8 cellular contexts compared by ENCODE assay signal in genomic region chr5:62256161-62257017, GRCh38. TPM values are rescaled to one million over a fixed set of nuclear protein-coding genes. Genes with fewer than 3 reads are reported as not detected.
DNase-seq lines count a peak whose midpoint lies in the region; ATAC-seq and TF ChIP-seq lines count a peak whose summit lies in the region.

No MANE protein-coding gene starts in this region.

- peaks cover 75% of the 10 kb centered on the region for H3K4me1 Mint-ChIP-seq in activated T-helper 2 cell treated with anti-CD3 and anti-CD28 coated beads, Interferon-gamma antibody, Interleukin-2, Interleukin-4, amounts not matched to agents 10 μg/mL and 5 μg/mL and 100 μg/mL, durations not matched to agents 14 hours and 24 hours and 36 hours (ENCODE audit: low read depth)

- H3K27ac ChIP-seq in spleen (peak overlapping the region in 7 of 8 donors; percentile 33 to 69 (median 41)), caudate nucleus (ENCODE audit: low read depth, low read length) (no peak overlapping the region)

- H3K27ac Mint-ChIP-seq in activated T-helper 2 cell treated with anti-CD3 and anti-CD28 coated beads, Interferon-gamma antibody, Interleukin-2, Interleukin-4, amounts not matched to agents 10 μg/mL and 5 μg/mL and 100 μg/mL, durations not matched to agents 14 hours and 24 hours and 36 hours: peak overlapping the region; percentile 94

- peaks cover 42% of the 10 kb centered on the region for H3K36me3 Mint-ChIP-seq in activated T-helper 2 cell treated with anti-CD3 and anti-CD28 coated beads, Interferon-gamma antibody, Interleukin-2, Interleukin-4, amounts not matched to agents 10 μg/mL and 5 μg/mL and 100 μg/mL, durations not matched to agents 14 hours and 24 hours and 36 hours (ENCODE audit: low read depth)

- no peaks in the 10 kb centered on the region for H3K27me3 Mint-ChIP-seq in activated T-helper 2 cell treated with anti-CD3 and anti-CD28 coated beads, Interferon-gamma antibody, Interleukin-2, Interleukin-4, amounts not matched to agents 10 μg/mL and 5 μg/mL and 100 μg/mL, durations not matched to agents 14 hours and 24 hours and 36 hours (ENCODE audit: low read depth)

- 18 to 29% (median 21%) methylated on average over 7 to 8 of the region's 8 CpGs for WGBS in spleen, 5 donors

- H3K9me3 Mint-ChIP-seq in activated T-helper 2 cell treated with anti-CD3 and anti-CD28 coated beads, Interferon-gamma antibody, Interleukin-2, Interleukin-4, amounts not matched to agents 10 μg/mL and 5 μg/mL and 100 μg/mL, durations not matched to agents 14 hours and 24 hours and 36 hours: peaks cover 26% of the 10 kb centered on the region

- H3K36me3 ChIP-seq in BE2C (no peaks in the 10 kb centered on the region), spleen (no peaks in the 10 kb centered on the region)

- TF ChIP-seq CTCF in BE2C (IDR thresholded peaks at IDR 0.05; ENCODE audit: low read depth, low read length) (no peak), spleen (IDR thresholded peaks at IDR 0.05 in 8 of 11, conservative IDR thresholded peaks at IDR 0.05 in 3 of 11) (no peak)

- H3K4me3 ChIP-seq in BE2C (ENCODE audit: low read depth, low read length) (no peak overlapping the region), spleen (no peak overlapping the region)

- H3K4me1 ChIP-seq in BE2C (peaks cover 13% of the 10 kb centered on the region), spleen (peaks cover 0 to 13% (median 10%) of the 10 kb centered on the region in 6 donors)

- H3K27me3 ChIP-seq in BE2C (no peaks in the 10 kb centered on the region), spleen (replicated peaks in 1 of 7) (no peaks in the 10 kb centered on the region)

- ATAC-seq in GM18907 (IDR thresholded peaks at IDR 0.05; ENCODE audit: unreplicated experiment): peak; percentile 72
- ATAC-seq in HG03342 (IDR thresholded peaks at IDR 0.05; ENCODE audit: unreplicated experiment): peak; percentile 61

- intact Hi-C loops in activated T-helper 2 cell treated with anti-CD3 and anti-CD28 coated beads, Interferon-gamma antibody, Interleukin-2, Interleukin-4, amounts not matched to agents 10 μg/mL and 5 μg/mL and 100 μg/mL, durations not matched to agents 14 hours and 24 hours and 36 hours (cut with micrococcal nuclease): loop anchor here (1.0 to 2.0 kb wide), 3 partner anchors 20 to 48 kb away; no protein-coding TSS in a partner anchor
- intact Hi-C loops in spleen (cut with DNase I; ENCODE audit: low total_unique reads): no loop called here

- H3K9me3 ChIP-seq in BE2C (no peaks in the 10 kb centered on the region), spleen (no peaks in the 10 kb centered on the region)

- no peak for TF ChIP-seq POLR2A in spleen (IDR thresholded peaks at IDR 0.05)

- peak; percentile 38 for DNase-seq in BE2C
- DNase-seq in activated T-helper 2 cell treated with anti-CD3 and anti-CD28 coated beads, Interferon-gamma antibody, Interleukin-2, Interleukin-4, amounts not matched to agents 10 μg/mL and 5 μg/mL and 100 μg/mL, durations not matched to agents 14 hours and 24 hours and 36 hours (ENCODE audit: low spot score): peak; percentile 14
- no peak for DNase-seq in spleen
- no peak for DNase-seq in caudate nucleus (lab: John Stamatoyannopoulos, UW)
- DNase-seq in globus pallidus (ENCODE audit: low spot score): no peak
- DNase-seq in occipital lobe (lab: John Stamatoyannopoulos, UW): no peak

- H3K4me3 Mint-ChIP-seq in activated T-helper 2 cell treated with anti-CD3 and anti-CD28 coated beads, Interferon-gamma antibody, Interleukin-2, Interleukin-4, amounts not matched to agents 10 μg/mL and 5 μg/mL and 100 μg/mL, durations not matched to agents 14 hours and 24 hours and 36 hours (ENCODE audit: low read depth): peak overlapping the region; percentile 63

RNA-seq across cellular contexts. Expression of gene KIF2A, which starts 49.6 kb away (rescaled TPM):
- polyA plus RNA-seq in BE2C (2012; ENCODE audit: insufficient read depth, insufficient read length, low read depth): 31.4 TPM
- total RNA-seq in activated T-helper 2 cell treated with anti-CD3 and anti-CD28 coated beads, Interferon-gamma antibody, Interleukin-2, Interleukin-4, amounts not matched to agents 10 μg/mL and 5 μg/mL and 100 μg/mL, durations not matched to agents 14 hours and 24 hours and 36 hours: 285 and 294 TPM in 2 replicates
- 10 to 100 TPM; 40.9 to 66.7 (median 48.0) TPM for total RNA-seq in spleen
- polyA plus RNA-seq in spleen: 1 to 10 TPM; 4.3 to 7.0 (median 4.5) TPM
- 285 TPM for total RNA-seq in occipital lobe

Comparison
In these comparisons a context has a peak if more than half of its experiments do, and no peak if none do; other contexts are left out.
1. DNase-seq: peak in BE2C (single experiment) and activated T-helper 2 cell treated with anti-CD3 and anti-CD28 coated beads, Interferon-gamma antibody, Interleukin-2, Interleukin-4, amounts not matched to agents 10 μg/mL and 5 μg/mL and 100 μg/mL, durations not matched to agents 14 hours and 24 hours and 36 hours (single experiment); none in spleen (single experiment), caudate nucleus (0 of 61), globus pallidus (single experiment) and occipital lobe (single experiment).